Comparison of ENCODE assay signal across 14 cellular contexts in the genomic region with DNA sequence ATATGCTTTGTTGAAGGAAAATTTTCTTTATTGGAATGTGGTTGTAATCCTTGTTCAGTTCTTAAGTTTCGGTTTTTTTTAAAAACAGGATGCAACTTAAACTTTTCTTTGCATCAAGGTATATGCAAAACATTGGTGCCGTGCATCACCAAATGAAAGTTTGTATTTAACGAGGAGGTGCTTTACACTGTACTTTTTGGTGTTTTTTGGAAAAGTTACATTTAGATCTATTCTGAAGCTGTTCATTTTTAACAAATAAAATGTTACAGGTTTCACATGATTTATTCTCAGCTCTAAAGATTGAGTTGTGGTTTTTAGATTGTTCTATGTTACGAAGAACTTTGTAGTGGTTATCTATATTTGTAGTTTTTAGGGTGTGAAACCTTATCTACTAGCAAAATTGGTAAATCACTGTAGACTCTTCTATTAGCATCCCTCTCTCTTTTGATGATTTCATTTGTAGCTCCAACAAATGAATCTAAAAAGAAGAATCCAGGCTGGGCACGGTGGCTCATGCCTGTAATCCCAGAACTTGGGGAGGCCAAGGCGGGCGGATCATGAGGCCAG.
"Had no signal": no experiment of that assay in that cellular context is flagged by ENCODE, and none has a peak within 500 bp of the region (broad histone marks: within the 10 kb centered on the region; RNA-seq: fewer than 3 reads in every experiment).

No MANE protein-coding gene starts in this region.

- H3K4me1 ChIP-seq: foreskin keratinocyte, parathyroid adenoma, uterus had no signal

- H3K27me3 ChIP-seq: foreskin keratinocyte, uterus had no signal

- H3K9ac ChIP-seq: parathyroid adenoma had no signal

- H2AFZ ChIP-seq: parathyroid adenoma had no signal

- H3K4me3 ChIP-seq: uterus had no signal

- H3K36me3 ChIP-seq: uterus had no signal

- H3K27ac ChIP-seq: foreskin keratinocyte, parathyroid adenoma, uterus, VCaP had no signal

- H3K79me2 ChIP-seq: parathyroid adenoma had no signal

- DNase-seq: activated CD4-positive, alpha-beta T cell treated with anti-CD3 and anti-CD28 coated beads for 4 hours; activated gamma-delta T cell; foreskin keratinocyte; head of caudate nucleus; stimulated activated CD4-positive, alpha-beta T cell treated with anti-CD3 and anti-CD28 coated beads, Interleukin-2, amount 100 ng/mL, for 48 hours; stimulated activated CD8-positive, alpha-beta memory T cell treated with anti-CD3 and anti-CD28 coated beads, Interleukin-4, amount 100 ng/mL, for 48 hours; SW 1271; T1000; uterus had no signal

- FAIRE-seq: astrocyte, islet of Langerhans had no signal

- ATAC-seq: foreskin keratinocyte, left lobe of liver had no signal

- H3K9me3 ChIP-seq: uterus had no signal
